Comparison of ENCODE assay signal across 33 cellular contexts in the genomic region with DNA sequence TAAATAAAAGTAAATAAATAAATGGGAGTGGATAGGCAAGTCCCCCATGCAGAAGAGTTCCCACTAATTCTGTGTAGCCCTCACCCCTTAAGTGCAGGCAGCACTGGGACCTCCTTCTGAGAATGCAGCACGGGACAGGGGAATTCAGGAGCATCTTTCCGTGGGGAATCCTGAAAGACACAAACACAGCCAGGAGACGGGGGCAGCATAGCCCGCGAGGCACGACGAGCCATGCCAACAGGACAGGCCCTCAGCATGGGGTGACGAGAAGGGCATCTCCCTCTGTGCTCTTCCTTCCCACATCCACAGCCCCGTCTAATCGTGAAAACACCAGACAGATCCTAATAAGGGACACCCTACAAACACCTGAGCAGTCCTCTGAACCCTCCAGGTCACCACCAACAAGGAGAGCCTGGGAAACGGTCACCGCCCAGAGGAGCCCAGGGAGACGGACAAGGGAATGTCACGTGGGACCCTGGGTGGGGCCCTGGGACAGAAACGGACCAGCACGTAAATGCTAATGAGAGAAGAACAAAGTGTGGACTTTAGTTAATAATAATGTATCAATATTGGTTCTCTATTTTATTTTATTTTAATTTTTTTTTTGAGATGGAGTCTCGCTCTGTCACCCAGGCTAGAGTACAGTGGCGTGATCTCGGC. TPM values are rescaled to one million over a fixed set of nuclear protein-coding genes. Genes with fewer than 3 reads are reported as not detected.
"Had no signal": no experiment of that assay in that cellular context is flagged by ENCODE, and none has a peak within 500 bp of the region (broad histone marks: within the 10 kb centered on the region; RNA-seq: fewer than 3 reads in every experiment).

No MANE protein-coding gene starts in this region.

- DNase-seq: activated CD4-positive, alpha-beta memory T cell treated with anti-CD3 and anti-CD28 coated beads, Interleukin-2, amount 10 ng/mL, durations not matched to agents 7 days and 5 days; activated CD4-positive, alpha-beta T cell treated with anti-CD3 and anti-CD28 coated beads for 4 hours; activated CD4-positive, alpha-beta T cell treated with anti-CD3 and anti-CD28 coated beads, Interleukin-2, amount 10 ng/mL, durations not matched to agents 7 days and 5 days; activated CD4-positive, alpha-beta T cell treated with anti-CD3 and anti-CD28 coated beads, Interleukin-2, amount 50 U/mL, for 4 hours; activated CD4-positive, CD25-positive, alpha-beta regulatory T cell; activated CD4-positive, CD25-positive, alpha-beta regulatory T cell treated with anti-CD3 and anti-CD28 coated beads, Interleukin-2, amount 50 U/mL, for 72 hours; activated CD8-positive, alpha-beta memory T cell treated with anti-CD3 and anti-CD28 coated beads, Interleukin-2, amount 50 U/mL, for 48 hours; activated gamma-delta T cell; activated naive CD4-positive, alpha-beta T cell; activated naive CD4-positive, alpha-beta T cell treated with anti-CD3 and anti-CD28 coated beads, Interleukin-2, amount 10 ng/mL, durations not matched to agents 7 days and 5 days; activated naive CD8-positive, alpha-beta T cell treated with anti-CD3 and anti-CD28 coated beads, Interleukin-2, amount 10 ng/mL, durations not matched to agents 7 days and 5 days; activated T-cell treated with anti-CD3 and anti-CD28 coated beads for 4 hours; activated T-cell treated with anti-CD3 and anti-CD28 coated beads, Interleukin-2, amount 50 U/mL, for 24 hours; activated T-cell treated with anti-CD3 and anti-CD28 coated beads, Interleukin-2, amount 50 U/mL, for 72 hours; brain microvascular endothelial cell; cortex of kidney; dermis blood vessel endothelial cell; effector CD4-positive, alpha-beta T cell; effector memory CD8-positive, alpha-beta T cell; erythroblast; foreskin keratinocyte; gastrocnemius medialis; glutamatergic neuron; T-helper 1 cell; T-helper 17 cell; T1000 had no signal

- ATAC-seq: activated naive CD4-positive, alpha-beta T cell treated with anti-CD3 and anti-CD28 coated beads, Interleukin-2, amount 50 U/mL, for 72 hours; activated T-cell treated with anti-CD3 and anti-CD28 coated beads, Interleukin-2, amount 50 U/mL, for 72 hours; effector memory CD8-positive, alpha-beta T cell; foreskin keratinocyte; gastrocnemius medialis; T-helper 17 cell had no signal

- H3K9me3 ChIP-seq: esophagus muscularis mucosa, gastrocnemius medialis had no signal

- H3K36me3 ChIP-seq: brain microvascular endothelial cell, esophagus muscularis mucosa, gastrocnemius medialis had no signal

- H3K4me3 ChIP-seq: esophagus muscularis mucosa, gastrocnemius medialis had no signal

- H3K4me1 ChIP-seq: foreskin keratinocyte, gastrocnemius medialis had no signal

- H3K27ac ChIP-seq: brain microvascular endothelial cell, esophagus muscularis mucosa, foreskin keratinocyte, gastrocnemius medialis had no signal

- FAIRE-seq: astrocyte, bronchial epithelial cell, colon had no signal

RNA-seq across cellular contexts. Expression of a gene that starts 6.8 kb away (rescaled TPM):
- total RNA-seq: activated CD4-positive, alpha-beta memory T cell treated with anti-CD3 and anti-CD28 coated beads, Interleukin-2, amount 10 ng/mL, durations not matched to agents 7 days and 5 days; activated CD4-positive, alpha-beta T cell treated with anti-CD3 and anti-CD28 coated beads, Interleukin-2, amount 10 ng/mL, durations not matched to agents 7 days and 5 days; activated naive CD4-positive, alpha-beta T cell treated with anti-CD3 and anti-CD28 coated beads, Interleukin-2, amount 50 U/mL, for 72 hours; activated naive CD8-positive, alpha-beta T cell treated with anti-CD3 and anti-CD28 coated beads, Interleukin-2, amount 10 ng/mL, durations not matched to agents 7 days and 5 days; activated T-cell treated with anti-CD3 and anti-CD28 coated beads, Interleukin-2, amount 50 U/mL, for 72 hours; astrocyte; bronchial epithelial cell; cardiac septum; cerebellum; dermis blood vessel endothelial cell; esophagus muscularis mucosa; foreskin keratinocyte; gastrocnemius medialis; T-helper 17 cell had no signal
- polyA plus RNA-seq: foreskin keratinocyte had no signal

RNA-seq across cellular contexts. Expression of a gene that starts 14.5 kb away (rescaled TPM):
- total RNA-seq: activated CD4-positive, alpha-beta memory T cell treated with anti-CD3 and anti-CD28 coated beads, Interleukin-2, amount 10 ng/mL, durations not matched to agents 7 days and 5 days; activated CD4-positive, alpha-beta T cell treated with anti-CD3 and anti-CD28 coated beads, Interleukin-2, amount 10 ng/mL, durations not matched to agents 7 days and 5 days; activated naive CD4-positive, alpha-beta T cell treated with anti-CD3 and anti-CD28 coated beads, Interleukin-2, amount 50 U/mL, for 72 hours; activated naive CD8-positive, alpha-beta T cell treated with anti-CD3 and anti-CD28 coated beads, Interleukin-2, amount 10 ng/mL, durations not matched to agents 7 days and 5 days; activated T-cell treated with anti-CD3 and anti-CD28 coated beads, Interleukin-2, amount 50 U/mL, for 72 hours; astrocyte; bronchial epithelial cell; cardiac septum; cerebellum; dermis blood vessel endothelial cell; esophagus muscularis mucosa; foreskin keratinocyte; gastrocnemius medialis; T-helper 17 cell had no signal
- polyA plus RNA-seq: foreskin keratinocyte had no signal

RNA-seq across cellular contexts. Expression of a gene that starts 28.2 kb away (rescaled TPM):
- total RNA-seq: activated CD4-positive, alpha-beta memory T cell treated with anti-CD3 and anti-CD28 coated beads, Interleukin-2, amount 10 ng/mL, durations not matched to agents 7 days and 5 days; activated CD4-positive, alpha-beta T cell treated with anti-CD3 and anti-CD28 coated beads, Interleukin-2, amount 10 ng/mL, durations not matched to agents 7 days and 5 days; activated naive CD4-positive, alpha-beta T cell treated with anti-CD3 and anti-CD28 coated beads, Interleukin-2, amount 50 U/mL, for 72 hours; activated naive CD8-positive, alpha-beta T cell treated with anti-CD3 and anti-CD28 coated beads, Interleukin-2, amount 10 ng/mL, durations not matched to agents 7 days and 5 days; activated T-cell treated with anti-CD3 and anti-CD28 coated beads, Interleukin-2, amount 50 U/mL, for 72 hours; astrocyte; bronchial epithelial cell; cardiac septum; cerebellum; dermis blood vessel endothelial cell; esophagus muscularis mucosa; foreskin keratinocyte; gastrocnemius medialis; T-helper 17 cell had no signal
- polyA plus RNA-seq: foreskin keratinocyte had no signal

RNA-seq across cellular contexts. Expression of a gene that starts 38.3 kb away (rescaled TPM):
- total RNA-seq: activated CD4-positive, alpha-beta memory T cell treated with anti-CD3 and anti-CD28 coated beads, Interleukin-2, amount 10 ng/mL, durations not matched to agents 7 days and 5 days; activated CD4-positive, alpha-beta T cell treated with anti-CD3 and anti-CD28 coated beads, Interleukin-2, amount 10 ng/mL, durations not matched to agents 7 days and 5 days; activated naive CD4-positive, alpha-beta T cell treated with anti-CD3 and anti-CD28 coated beads, Interleukin-2, amount 50 U/mL, for 72 hours; activated naive CD8-positive, alpha-beta T cell treated with anti-CD3 and anti-CD28 coated beads, Interleukin-2, amount 10 ng/mL, durations not matched to agents 7 days and 5 days; activated T-cell treated with anti-CD3 and anti-CD28 coated beads, Interleukin-2, amount 50 U/mL, for 72 hours; astrocyte; bronchial epithelial cell; cardiac septum; cerebellum; dermis blood vessel endothelial cell; esophagus muscularis mucosa; foreskin keratinocyte; gastrocnemius medialis; T-helper 17 cell had no signal
- polyA plus RNA-seq: foreskin keratinocyte had no signal

RNA-seq across cellular contexts. Expression of a gene that starts 51.3 kb away (rescaled TPM):
- total RNA-seq: activated CD4-positive, alpha-beta memory T cell treated with anti-CD3 and anti-CD28 coated beads, Interleukin-2, amount 10 ng/mL, durations not matched to agents 7 days and 5 days; activated CD4-positive, alpha-beta T cell treated with anti-CD3 and anti-CD28 coated beads, Interleukin-2, amount 10 ng/mL, durations not matched to agents 7 days and 5 days; activated naive CD4-positive, alpha-beta T cell treated with anti-CD3 and anti-CD28 coated beads, Interleukin-2, amount 50 U/mL, for 72 hours; activated naive CD8-positive, alpha-beta T cell treated with anti-CD3 and anti-CD28 coated beads, Interleukin-2, amount 10 ng/mL, durations not matched to agents 7 days and 5 days; activated T-cell treated with anti-CD3 and anti-CD28 coated beads, Interleukin-2, amount 50 U/mL, for 72 hours; astrocyte; bronchial epithelial cell; cardiac septum; cerebellum; dermis blood vessel endothelial cell; esophagus muscularis mucosa; foreskin keratinocyte; gastrocnemius medialis; T-helper 17 cell had no signal
- polyA plus RNA-seq: foreskin keratinocyte had no signal
